Comparison of ENCODE assay signal across 26 cellular contexts in genomic region chr17:72234951-72235350, GRCh38.
DNase-seq lines count a peak whose midpoint lies in the region; ATAC-seq, FAIRE-seq and TF ChIP-seq lines count a peak whose summit lies in the region.
"Had no signal": no experiment of that assay in that cellular context is flagged by ENCODE, and none has a peak within 500 bp of the region (broad histone marks: within the 10 kb centered on the region; RNA-seq: fewer than 3 reads in every experiment).

No MANE protein-coding gene starts in this region.

- no peaks in the 10 kb centered on the region for H3K9me3 ChIP-seq in H1 (ENCODE audit: insufficient read depth in 2 of 2, low read depth in 1 of 2, low read length in 1 of 2)
- H3K9me3 ChIP-seq: BE2C, HAP-1 had no signal

- FAIRE-seq in H1 (lab: Jason Lieb, UNC), result no peak
- FAIRE-seq: GM18507 had no signal

- H3K36me3 Mint-ChIP-seq in GM23338 (ENCODE audit: low read depth) (peaks cover 5% of the 10 kb centered on the region; the same call in 2 of the 3 replicates), nephron progenitor cell (ENCODE audit: low read depth) (peaks cover 3% of the 10 kb centered on the region)
- H3K36me3 Mint-ChIP-seq: CD14-positive monocyte; CD8-positive, alpha-beta memory T cell; IgD-negative memory B cell had no signal

- no peak overlapping the region for H3K9ac ChIP-seq in H1 (replicated peaks in 1 of 4; ENCODE audit: extremely low read depth in 1 of 4, low read depth in 3 of 4, low read length in 3 of 4)
- H3K9ac ChIP-seq: GM23248, KMS-11 had no signal

- H2BK120ac ChIP-seq in H1 (replicated peaks; ENCODE audit: low read depth, low read length), result no peak overlapping the region

- H3K4me2 ChIP-seq in GM23338 (peak overlapping the region; percentile 55; the same call in 1 of the 2 replicates), H1 (ENCODE audit: insufficient read depth in 1 of 2, low read depth in 2 of 2, low read length in 2 of 2) (no peak overlapping the region)
- H3K4me2 ChIP-seq: KMS-11 had no signal

- no peak for TF ChIP-seq EP300 in H1 (IDR thresholded peaks at IDR 0.05; ENCODE audit: borderline replicate concordance in 1 of 2, low read depth in 2 of 2, low read length in 2 of 2)

- H3K23me2 ChIP-seq in H1 (ENCODE audit: low read depth, low read length), result no peaks in the 10 kb centered on the region

- peaks cover 6% of the 10 kb centered on the region; the same call in 1 of the 2 replicates for H3K9me2 ChIP-seq in GM23338 (ENCODE audit: insufficient read depth)

- H3K79me2 ChIP-seq in GM23338 (replicated peaks; ENCODE audit: insufficient read depth) (no peaks in the 10 kb centered on the region), H1 (ENCODE audit: control insufficient read depth in 1 of 2, insufficient read depth in 2 of 2, low read length in 2 of 2) (no peaks in the 10 kb centered on the region)

- H2BK12ac ChIP-seq in H1 (ENCODE audit: low read depth, low read length), result peak overlapping the region; percentile 29; the same call in 1 of the 2 replicates

- H3K18ac ChIP-seq in H1 (ENCODE audit: extremely low read depth, low read length), result no peak overlapping the region

- H3K4me3 Mint-ChIP-seq in GM23338 (no peak overlapping the region), nephron progenitor cell (peak overlapping the region; percentile 43)
- H3K4me3 Mint-ChIP-seq: HFFc6, IgD-negative memory B cell had no signal

- H3K14ac ChIP-seq in H1 (ENCODE audit: insufficient read length), result no peak overlapping the region

- H2BK20ac ChIP-seq in H1 (ENCODE audit: low read length), result no peak overlapping the region

- ATAC-seq in GM23338, result peak; percentile 26; the same call in 1 of the 3 replicates
- no peak for ATAC-seq in GM18861 (IDR thresholded peaks at IDR 0.05; ENCODE audit: unreplicated experiment)
- no peak for ATAC-seq in GM18517 (IDR thresholded peaks at IDR 0.05; ENCODE audit: unreplicated experiment)
- ATAC-seq in GM19328 (IDR thresholded peaks at IDR 0.05; ENCODE audit: unreplicated experiment), result no peak

- no peak for TF ChIP-seq RAD21 in H1 (IDR thresholded peaks at IDR 0.05 in 1 of 2, conservative IDR thresholded peaks at IDR 0.05 in 1 of 2; ENCODE audit: low read depth in 2 of 2, low read length in 2 of 2)

- no peak overlapping the region for H4K8ac ChIP-seq in H1 (ENCODE audit: extremely low read depth, insufficient read depth, low read length)

- H2BK15ac ChIP-seq in H1 (ENCODE audit: low read length), result peak overlapping the region; percentile 19; the same call in 1 of the 2 replicates

- no peak overlapping the region for H4K91ac ChIP-seq in H1 (replicated peaks; ENCODE audit: insufficient read length, low read length)

- H3F3A ChIP-seq in GM23338 (replicated peaks; ENCODE audit: low read depth), result no peaks in the 10 kb centered on the region

- no peak overlapping the region for H3K23ac ChIP-seq in H1 (ENCODE audit: insufficient read length)

- H2AK5ac ChIP-seq in H1 (ENCODE audit: low read depth, low read length), result no peak overlapping the region

- POLR2A ChIA-PET in H1 (lab: Charles Lee; ENCODE audit: partially characterized antibody), result no interaction called here

- H4K5ac ChIP-seq in H1 (ENCODE audit: insufficient read length, low read depth, low read length), result no peak overlapping the region

- no peak for TF ChIP-seq POLR2A in H1 (IDR thresholded peaks at IDR 0.05; ENCODE audit: control extremely low read depth in 1 of 2, low read depth in 2 of 2, low read length in 2 of 2)

- no peak overlapping the region for H3K27ac ChIP-seq in GM23338 (ENCODE audit: low read depth)
- no peak overlapping the region for H3K27ac ChIP-seq in H1 (ENCODE audit: low read depth, low read length)
- H3K27ac ChIP-seq: GM23248, KMS-11 had no signal

- H2BK5ac ChIP-seq in H1 (ENCODE audit: low read depth, low read length), result no peak overlapping the region

- H3K27me3 ChIP-seq in GM23338 (ENCODE audit: insufficient read depth) (no peaks in the 10 kb centered on the region), H1 (replicated peaks in 1 of 4; ENCODE audit: control insufficient read depth in 3 of 4, extremely low read depth in 1 of 4, insufficient read depth in 3 of 4, low read length in 3 of 4) (peaks cover 0 to 3% (median 1%) of the 10 kb centered on the region in 4 experiments; a peak in 1 of 7 replicates)
- H3K27me3 ChIP-seq: BE2C had no signal

- H2AFZ ChIP-seq in GM23338 (peak overlapping the region; percentile 91), H1 (ENCODE audit: low read length) (no peak overlapping the region)
- H2AFZ ChIP-seq: GM23248 had no signal

- H3K56ac ChIP-seq in H1 (replicated peaks; ENCODE audit: insufficient read length, low read depth, low read length), result no peak overlapping the region

- peaks cover 3% of the 10 kb centered on the region; the same call in 2 of the 3 replicates for H3K9me3 Mint-ChIP-seq in GM23338
- H3K9me3 Mint-ChIP-seq in nephron progenitor cell, result peaks cover 6% of the 10 kb centered on the region
- H3K9me3 Mint-ChIP-seq: HFFc6 had no signal

- no peaks in the 10 kb centered on the region for H3K79me1 ChIP-seq in H1 (ENCODE audit: low read depth, low read length)

- H4K20me1 ChIP-seq in GM23338 (replicated peaks; ENCODE audit: insufficient read depth) (no peaks in the 10 kb centered on the region), H1 (replicated peaks in 1 of 2; ENCODE audit: control insufficient read depth in 1 of 2, insufficient read depth in 2 of 2, low read length in 2 of 2) (no peaks in the 10 kb centered on the region)

- TF ChIP-seq CTCF in GM23338 (conservative IDR thresholded peaks at IDR 0.05; ENCODE audit: low read depth in 2 of 2) (no peak), H1 (IDR thresholded peaks at IDR 0.05; ENCODE audit: control extremely low read depth in 1 of 3, insufficient read depth in 1 of 3, low read depth in 1 of 3, low read length in 3 of 3) (no peak), nephron progenitor cell (IDR thresholded peaks at IDR 0.05) (no peak)

- no peak overlapping the region for H3K27ac Mint-ChIP-seq in GM23338
- H3K27ac Mint-ChIP-seq in nephron progenitor cell, result no peak overlapping the region
- H3K27ac Mint-ChIP-seq: CD14-positive monocyte; CD8-positive, alpha-beta memory T cell; HFFc6; IgD-negative memory B cell had no signal

- DNase-seq in GM23338 (ENCODE audit: low spot score) (peak; percentile 42), NCI-H526 (lab: John Stamatoyannopoulos, UW) (peak; percentile 54 to 83), H1 (ENCODE audit: low read depth in 1 of 2, low spot score in 2 of 2) (no peak), nephron progenitor cell (peak; percentile 41), T1000 (lab: John Stamatoyannopoulos, UW) (no peak)
- DNase-seq: 8988T; ACHN; BE2C; CD8-positive, alpha-beta memory T cell; DMS153; GM23248; HFFc6; NCI-H1092; NCI-H1417 treated with DMSO at 0.1 percent for 48 hours; NCI-H1694 treated with DMSO at 0.1 percent for 48 hours; NCI-H2081; NCI-H524 treated with DMSO at 0.1 percent for 48 hours; SHP77 treated with DMSO at 0.1 percent for 48 hours had no signal

- H3K27me3 Mint-ChIP-seq in GM23338 (ENCODE audit: insufficient read depth, low read depth, poor library complexity), result peaks cover 3% of the 10 kb centered on the region
- H3K27me3 Mint-ChIP-seq in nephron progenitor cell (ENCODE audit: low read depth, poor library complexity), result peaks cover 17% of the 10 kb centered on the region

- H3K4ac ChIP-seq in H1 (replicated peaks; ENCODE audit: insufficient read length, low read depth, low read length), result no peak overlapping the region

- H3K36me3 ChIP-seq in GM23338 (ENCODE audit: insufficient read depth), result no peaks in the 10 kb centered on the region
- no peaks in the 10 kb centered on the region for H3K36me3 ChIP-seq in H1 (ENCODE audit: control insufficient read depth in 2 of 4, insufficient read depth in 4 of 4, low read length in 3 of 4)
- H3K36me3 ChIP-seq: BE2C, HAP-1 had no signal

- H3K4me1 ChIP-seq in GM23338 (ENCODE audit: insufficient read depth) (peaks cover 23% of the 10 kb centered on the region), H1 (replicated peaks in 1 of 4; ENCODE audit: control insufficient read depth in 3 of 4, insufficient read depth in 4 of 4, low read length in 3 of 4) (peaks cover 2 to 17% (median 9%) of the 10 kb centered on the region in 4 experiments; a peak in 6 of 7 replicates)
- H3K4me1 ChIP-seq: BE2C, HAP-1 had no signal

- CTCF ChIA-PET in H1 (lab: Charles Lee; ENCODE audit: partially characterized antibody), result interaction anchor here (0.7 to 1.1 kb wide), 2 partner anchors 15 to 42 kb away, joined by 3 read pairs; no protein-coding TSS in a partner anchor

- H3K4me3 ChIP-seq in GM23338 (no peak overlapping the region), H1 (ENCODE audit: extremely low read depth in 1 of 4, insufficient read depth in 2 of 4, low read depth in 3 of 4, low read length in 4 of 4) (no peak overlapping the region)
- H3K4me3 ChIP-seq: GM23248, HAP-1 had no signal

- WGBS in H1 (ENCODE audit: extremely low coverage in 1 of 2, insufficient coverage in 1 of 2, insufficient read length in 1 of 2, insufficient replicate concordance in 2 of 2, low coverage in 1 of 2, low lambda C conversion rate in 2 of 2, missing lambda C conversion rate in 1 of 2), 2 experiments, result 85% methylated on average over 5 of the region's 5 CpGs; no CpG with 5 or more reads in 1 of the 2 experiments

- H3K4me1 Mint-ChIP-seq in GM23338 (peaks cover 36% of the 10 kb centered on the region), nephron progenitor cell (peaks cover 56% of the 10 kb centered on the region)
- H3K4me1 Mint-ChIP-seq: CD14-positive monocyte; CD8-positive, alpha-beta memory T cell; IgD-negative memory B cell had no signal

TF ChIP-seq in H1, 55 proteins besides CTCF, POLR2A, EP300 and RAD21:
- TF ChIP-seq SIN3A (conservative IDR thresholded peaks at IDR 0.05 in 1 of 2, IDR thresholded peaks at IDR 0.05 in 1 of 2; ENCODE audit: low read depth in 1 of 2, low read length in 2 of 2) (no peak), JUND (IDR thresholded peaks at IDR 0.05; ENCODE audit: low read length) (no peak)
TF ChIP-seq in H1: peak in this region for 0.

Comparison
In these comparisons a context has a peak if more than half of its experiments do, and no peak if none do; other contexts are left out.
1. DNase-seq: peak in GM23338 (single experiment), NCI-H526 (2 of 2) and nephron progenitor cell (single experiment); none in H1 (0 of 2) and T1000 (single experiment).